9 cellular contexts compared by ENCODE assay signal in genomic region chr11:10309163-10310093, GRCh38. TPM values are rescaled to one million over a fixed set of nuclear protein-coding genes. Genes with fewer than 3 reads are reported as not detected.
A peak's percentile ranks its signal among the peaks of the same experiment; 100 is the strongest.
DNase-seq lines count a peak whose midpoint lies in the region; ATAC-seq and TF ChIP-seq lines count a peak whose summit lies in the region.
"Had no signal": no experiment of that assay in that cellular context is flagged by ENCODE, and none has a peak within 500 bp of the region (broad histone marks: within the 10 kb centered on the region; RNA-seq: fewer than 3 reads in every experiment).

No MANE protein-coding gene starts in this region.

- H3K36me3 Mint-ChIP-seq in natural killer cell treated with Interleukin-12 subunit alpha and Interleukin-12 subunit beta and Interleukin-15 and Interleukin-18, amount 100 ng/mL, for 72 hours = no peaks in the 10 kb centered on the region
- H3K36me3 Mint-ChIP-seq: memory B cell had no signal

- peaks cover 23 to 29% of the 10 kb centered on the region in 2 donors for H3K4me1 Mint-ChIP-seq in natural killer cell treated with Interleukin-12 subunit alpha and Interleukin-12 subunit beta and Interleukin-15 and Interleukin-18, amount 100 ng/mL, for 72 hours (ENCODE audit: low read depth in 2 of 2)

- peak overlapping the region; percentile 94 for H3K27ac ChIP-seq in RWPE1

- POLR2A ChIA-PET in RWPE1 (lab: Yijun Ruan, JAX; ENCODE audit: low non-redundant PET) = interaction anchor here (1.3 kb wide), 1 partner anchor 551 kb away, joined by 3 read pairs; no protein-coding TSS in a partner anchor

- ATAC-seq in sciatic nerve (no peak), GM18873 (IDR thresholded peaks at IDR 0.05; ENCODE audit: low FRiP score, unreplicated experiment) (no peak), GM19324 (IDR thresholded peaks at IDR 0.05; ENCODE audit: low FRiP score, unreplicated experiment) (no peak)
- no peak for ATAC-seq in natural killer cell treated with Interleukin-12 subunit alpha and Interleukin-12 subunit beta and Interleukin-15 and Interleukin-18, amount 100 ng/mL, for 72 hours

- intact Hi-C loops in sciatic nerve (cut with DNase I) = loop anchor here (5.0 kb wide), 2 partner anchors 97 to 552 kb away; no protein-coding TSS in a partner anchor

- H3K4me3 Mint-ChIP-seq in natural killer cell treated with Interleukin-12 subunit alpha and Interleukin-12 subunit beta and Interleukin-15 and Interleukin-18, amount 100 ng/mL, for 72 hours = no peak overlapping the region

- CTCF ChIA-PET in RWPE1 (lab: Yijun Ruan, JAX) = interaction anchor here (0.6 to 1.4 kb wide), 6 partner anchors 31 to 734 kb away, joined by 3 to 4 read pairs (median 4); no protein-coding TSS in a partner anchor

- no peak for DNase-seq in GM12864 (ENCODE audit: low read depth)
- peak; percentile 64 for DNase-seq in RWPE1 (ENCODE audit: low spot score)
- DNase-seq in fibroblast of villous mesenchyme (ENCODE audit: low read depth) = peak; percentile 89
- DNase-seq in sciatic nerve (ENCODE audit: low spot score) = peak; percentile 74
- DNase-seq in natural killer cell treated with Interleukin-12 subunit alpha and Interleukin-12 subunit beta and Interleukin-15 and Interleukin-18, amount 100 ng/mL, for 72 hours (ENCODE audit: low spot score) = no peak
- DNase-seq in cerebellar nuclear complex (lab: John Stamatoyannopoulos, UW) = no peak

- peaks cover 33 to 56% of the 10 kb centered on the region in 2 donors for H3K27me3 Mint-ChIP-seq in natural killer cell treated with Interleukin-12 subunit alpha and Interleukin-12 subunit beta and Interleukin-15 and Interleukin-18, amount 100 ng/mL, for 72 hours

- H3K9me3 Mint-ChIP-seq in natural killer cell treated with Interleukin-12 subunit alpha and Interleukin-12 subunit beta and Interleukin-15 and Interleukin-18, amount 100 ng/mL, for 72 hours = no peaks in the 10 kb centered on the region
- H3K9me3 Mint-ChIP-seq: memory B cell had no signal

- TF ChIP-seq CTCF in GM12864 (IDR thresholded peaks at IDR 0.05; ENCODE audit: low read depth, low read length, missing control alignments) (no peak), RWPE1 (conservative IDR thresholded peaks at IDR 0.05; ENCODE audit: low read depth) (no peak), fibroblast of villous mesenchyme (IDR thresholded peaks at IDR 0.05; ENCODE audit: insufficient read depth, low read depth, low read length) (no peak)

- peak overlapping the region in 1 of 2 donors; percentile 92 for H3K27ac Mint-ChIP-seq in natural killer cell treated with Interleukin-12 subunit alpha and Interleukin-12 subunit beta and Interleukin-15 and Interleukin-18, amount 100 ng/mL, for 72 hours

- peak overlapping the region; percentile 74; the same call in 1 of the 2 replicates for H3K4me3 ChIP-seq in GM12864 (ENCODE audit: low read depth, low read length)
- peak overlapping the region; percentile 92 for H3K4me3 ChIP-seq in fibroblast of villous mesenchyme (ENCODE audit: low read depth, low read length)

RNA-seq across cellular contexts. Expression of gene ADM, which starts 4.6 kb away (rescaled TPM):
- total RNA-seq in fibroblast of villous mesenchyme (536 and 925 TPM in 2 replicates), sciatic nerve (92.4 TPM)
- 10 to 100 TPM in 1 of 2 donors, 1 to 10 TPM in 1; 2.3 to 13.0 TPM for total RNA-seq in natural killer cell treated with Interleukin-12 subunit alpha and Interleukin-12 subunit beta and Interleukin-15 and Interleukin-18, amount 100 ng/mL, for 72 hours

RNA-seq across cellular contexts. Expression of gene SBF2, which starts 15.4 kb away (rescaled TPM):
- 35.0 and 41.6 TPM in 2 replicates for total RNA-seq in fibroblast of villous mesenchyme
- total RNA-seq in sciatic nerve = 141 TPM
- total RNA-seq in natural killer cell treated with Interleukin-12 subunit alpha and Interleukin-12 subunit beta and Interleukin-15 and Interleukin-18, amount 100 ng/mL, for 72 hours = 10 to 100 TPM; 15.4 to 20.4 TPM

Comparison
In these comparisons a context has a peak if more than half of its experiments do, and no peak if none do; other contexts are left out.
1. DNase-seq: peak in RWPE1 (single experiment), fibroblast of villous mesenchyme (single experiment) and sciatic nerve (single experiment); none in GM12864 (single experiment), natural killer cell treated with Interleukin-12 subunit alpha and Interleukin-12 subunit beta and Interleukin-15 and Interleukin-18, amount 100 ng/mL, for 72 hours (single experiment) and cerebellar nuclear complex (0 of 2).